ENCODE assay signal across 27 cellular contexts in the genomic region with DNA sequence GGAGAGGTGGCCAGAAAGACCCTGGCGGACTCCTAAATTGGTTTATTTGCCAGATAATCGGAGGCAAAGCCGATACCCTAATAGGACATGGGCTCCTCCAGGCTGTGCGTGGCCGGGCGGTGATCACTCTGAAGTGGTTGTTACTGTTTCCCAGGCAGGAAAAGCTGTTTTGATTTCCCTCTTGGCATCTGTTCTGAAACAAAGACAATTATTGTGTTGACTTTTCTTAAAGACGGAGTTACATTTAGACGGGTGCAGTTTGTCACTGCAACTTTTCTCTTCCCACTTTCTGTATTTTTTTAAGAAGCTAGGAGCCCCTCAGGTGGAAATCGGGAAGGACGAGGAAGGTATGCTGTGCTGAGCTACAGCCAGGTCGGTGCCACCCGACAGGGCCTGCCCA.
"Had no signal": no experiment of that assay in that cellular context is flagged by ENCODE, and none has a peak within 500 bp of the region (broad histone marks: within the 10 kb centered on the region; RNA-seq: fewer than 3 reads in every experiment).

No MANE protein-coding gene starts in this region.

- H3K4me1 ChIP-seq: left ventricle myocardium inferior, neural progenitor cell, parathyroid adenoma, right atrium auricular region, right lobe of liver, thyroid gland, upper lobe of right lung had no signal

- H3K27me3 ChIP-seq: hepatocyte, neural progenitor cell, neutrophil, right atrium auricular region, right lobe of liver, testis, thyroid gland, upper lobe of right lung had no signal

- H3K4me1 Mint-ChIP-seq: mesothelial cell of epicardium, naive B cell, natural killer cell had no signal

- H3K9me3 Mint-ChIP-seq: mesothelial cell of epicardium, nephron progenitor cell, neural progenitor cell had no signal

- H3K4me3 Mint-ChIP-seq: mesothelial cell of epicardium; naive B cell; natural killer cell; nephron progenitor cell; neural progenitor cell; stimulated activated naive B cell treated with anti-CD40 and anti-IgM and Interleukin-4, amounts not matched to agents 10 μg/mL and 1 μg/mL and 100 μg/mL, for 72 hours had no signal

- H3K36me3 ChIP-seq: left ventricle myocardium inferior, neural progenitor cell, neutrophil, right atrium auricular region, right lobe of liver, stomach, thyroid gland, upper lobe of right lung had no signal

- DNase-seq: islet precursor cell; left ventricle myocardium inferior; naive B cell; natural killer cell; nephron progenitor cell; occipital lobe; right lobe of liver; stimulated activated CD4-positive, alpha-beta T cell treated with anti-CD3 and anti-CD28 coated beads, Interleukin-1b, Interleukin-23, amount 100 ng/mL, for 48 hours; stimulated activated CD4-positive, alpha-beta T cell treated with anti-CD3 and anti-CD28 coated beads, Interleukin-2, amount 100 ng/mL, for 48 hours; stimulated activated CD4-positive, alpha-beta T cell treated with anti-CD3 and anti-CD28 coated beads, Interleukin-4, amount 100 ng/mL, for 4 hours; stimulated activated CD8-positive, alpha-beta memory T cell treated with anti-CD3 and anti-CD28 coated beads, Interleukin-4, amount 100 ng/mL, for 48 hours; stimulated activated naive B cell treated with anti-CD40 and anti-IgM and Interleukin-4, amounts not matched to agents 10 μg/mL and 1 μg/mL and 100 μg/mL, for 72 hours; stimulated activated naive CD8-positive, alpha-beta T cell treated with anti-CD3 and anti-CD28 coated beads, Interleukin-15, Interleukin-2, amounts not matched to agents 100 U/mL and 50 U/mL, for 24 hours; stomach; testis; thyroid gland; trophoblast cell; upper lobe of right lung had no signal

- H3K27ac ChIP-seq: hepatocyte, left ventricle myocardium inferior, neural progenitor cell, neutrophil, parathyroid adenoma, right atrium auricular region, right lobe of liver, stomach, testis, thyroid gland, upper lobe of right lung had no signal

- ATAC-seq: natural killer cell; right lobe of liver; stimulated activated naive B cell treated with anti-CD40 and anti-IgM and Interleukin-4, amounts not matched to agents 10 μg/mL and 1 μg/mL and 100 μg/mL, for 72 hours; stimulated activated naive CD8-positive, alpha-beta T cell treated with anti-CD3 and anti-CD28 coated beads, Interleukin-15, Interleukin-2, amounts not matched to agents 100 U/mL and 50 U/mL, for 24 hours; upper lobe of right lung had no signal

- H3K9me3 ChIP-seq: left ventricle myocardium inferior, neutrophil, right atrium auricular region, right lobe of liver, stomach, testis, thyroid gland, upper lobe of right lung had no signal

- H3K36me3 Mint-ChIP-seq: mesothelial cell of epicardium; naive B cell; natural killer cell; neural progenitor cell; stimulated activated naive B cell treated with anti-CD40 and anti-IgM and Interleukin-4, amounts not matched to agents 10 μg/mL and 1 μg/mL and 100 μg/mL, for 72 hours had no signal

- H3K4me3 ChIP-seq: hepatocyte, left ventricle myocardium inferior, lung, neural progenitor cell, right atrium auricular region, right lobe of liver, smooth muscle cell, stomach, testis, thyroid gland, upper lobe of right lung had no signal

- H3K27ac Mint-ChIP-seq: mesothelial cell of epicardium; natural killer cell; nephron progenitor cell; progenitor cell of endocrine pancreas; stimulated activated naive B cell treated with anti-CD40 and anti-IgM and Interleukin-4, amounts not matched to agents 10 μg/mL and 1 μg/mL and 100 μg/mL, for 72 hours had no signal
